In genomic region chr6:42493914-42494539, GRCh38 we compare ENCODE assay signal across 15 cellular contexts. TPM values are rescaled to one million over a fixed set of nuclear protein-coding genes. Genes with fewer than 3 reads are reported as not detected.
DNase-seq lines count a peak whose midpoint lies in the region; ATAC-seq and TF ChIP-seq lines count a peak whose summit lies in the region.
"Had no signal": no experiment of that assay in that cellular context is flagged by ENCODE, and none has a peak within 500 bp of the region (broad histone marks: within the 10 kb centered on the region; RNA-seq: fewer than 3 reads in every experiment).

No MANE protein-coding gene starts in this region.

- H2AK5ac ChIP-seq in neuronal stem cell (ENCODE audit: low read depth, low read length): no peak overlapping the region

- H3K18ac ChIP-seq in neuronal stem cell (ENCODE audit: low read length): no peak overlapping the region

- H3K4me1 ChIP-seq in HCT116 (ENCODE audit: control insufficient read depth in 1 of 2, insufficient read depth in 2 of 2, low read length in 2 of 2): no peaks in the 10 kb centered on the region
- no peaks in the 10 kb centered on the region for H3K4me1 ChIP-seq in neuronal stem cell (ENCODE audit: control insufficient read depth in 2 of 2, insufficient read depth in 1 of 2, low read depth in 1 of 2, low read length in 2 of 2)
- H3K4me1 ChIP-seq: BLaER1, Caco-2, HAP-1 had no signal

- POLR2A ChIA-PET in HCT116 (lab: Charles Lee): interaction anchor here (2.0 kb wide), 1 partner anchor 11 kb away, joined by 6 read pairs; no protein-coding TSS in a partner anchor

- no peak for TF ChIP-seq POLR2A in HCT116 (IDR thresholded peaks at IDR 0.05; ENCODE audit: borderline replicate concordance, extremely low read depth, insufficient read depth, insufficient read length)

- no peaks in the 10 kb centered on the region for H3K79me1 ChIP-seq in neuronal stem cell (ENCODE audit: low read depth, low read length)

- intact Hi-C loops in HCT116 (cut with micrococcal nuclease): no loop called here

- no peak overlapping the region for H2BK12ac ChIP-seq in neuronal stem cell (ENCODE audit: low read length)

- H3K4ac ChIP-seq in neuronal stem cell (ENCODE audit: low read length): no peak overlapping the region

- H4K20me1 ChIP-seq in HCT116 (ENCODE audit: insufficient read depth): no peaks in the 10 kb centered on the region
- H4K20me1 ChIP-seq: BLaER1 had no signal

- no peak for ATAC-seq in HCT116
- ATAC-seq in GM19452 (IDR thresholded peaks at IDR 0.05; ENCODE audit: unreplicated experiment): no peak
- ATAC-seq: CD8-positive, alpha-beta T cell had no signal

- no peak overlapping the region for H3K14ac ChIP-seq in neuronal stem cell (ENCODE audit: low read length)

- H3K23ac ChIP-seq in neuronal stem cell (ENCODE audit: low read depth, low read length, poor library complexity): no peak overlapping the region

- no peaks in the 10 kb centered on the region for H3K9me2 ChIP-seq in HCT116 (ENCODE audit: insufficient read depth)

- no peaks in the 10 kb centered on the region for H3K79me2 ChIP-seq in HCT116 (ENCODE audit: insufficient read depth, low read length)

- TF ChIP-seq RAD21 in HCT116 (IDR thresholded peaks at IDR 0.05; ENCODE audit: low read depth): no peak

- CTCF ChIA-PET in HCT116 (lab: Charles Lee): interaction anchor here (1.5 kb wide), 1 partner anchor 54 kb away, joined by 3 read pairs; no protein-coding TSS in a partner anchor

- no peak for TF ChIP-seq CTCF in HCT116 (IDR thresholded peaks at IDR 0.05 in 2 of 3, conservative IDR thresholded peaks at IDR 0.05 in 1 of 3; ENCODE audit: borderline replicate concordance in 1 of 3, insufficient read depth in 1 of 3, low read depth in 2 of 3, low read length in 2 of 3)

- no peak overlapping the region for H3K9ac ChIP-seq in HCT116 (ENCODE audit: low read length)
- no peak overlapping the region for H3K9ac ChIP-seq in neuronal stem cell (ENCODE audit: low read depth, low read length, poor library complexity)
- H3K9ac ChIP-seq: BLaER1 had no signal

- no CpG with 5 or more reads among the region's 14 CpGs for WGBS in neuronal stem cell (ENCODE audit: extremely low coverage in 2 of 2, insufficient read length in 2 of 2, insufficient replicate concordance in 1 of 2), 2 donors

- no peak overlapping the region for H2BK15ac ChIP-seq in neuronal stem cell (ENCODE audit: low read length)

- DNase-seq in HCT116 (ENCODE audit: low read depth, low spot score) (no peak), RKO (ENCODE audit: low spot score) (peak; percentile 30), neuronal stem cell (ENCODE audit: low spot score) (no peak), glomerular visceral epithelial cell (ENCODE audit: extremely low spot score) (no peak), NCI-H2171 treated with DMSO at 0.1 percent for 48 hours (lab: John Stamatoyannopoulos, UW) (no peak)
- DNase-seq: Caco-2; CD4-positive, CD25-positive, alpha-beta regulatory T cell; CD8-positive, alpha-beta T cell; DMS153; DND-41; GOT3 had no signal

- H4K91ac ChIP-seq in neuronal stem cell (ENCODE audit: low read depth, low read length, poor library complexity): no peak overlapping the region

- H2BK120ac ChIP-seq in neuronal stem cell (ENCODE audit: low read depth, low read length): no peak overlapping the region

- H2BK5ac ChIP-seq in neuronal stem cell (ENCODE audit: low read length): no peak overlapping the region

- no TSS peak for BruUV-seq in HCT116 (replicated peaks; lab: Mats Ljungman, UMichigan)

- H3K4me2 ChIP-seq in HCT116 (ENCODE audit: low read length) (no peak overlapping the region), neuronal stem cell (ENCODE audit: insufficient read depth, low read length, poor library complexity, severe bottlenecking) (no peak overlapping the region)
- H3K4me2 ChIP-seq: BLaER1 had no signal

- H2AFZ ChIP-seq in HCT116 (ENCODE audit: low read depth, low read length, poor library complexity, severe bottlenecking) (peak overlapping the region; percentile 38), neuronal stem cell (ENCODE audit: low read length) (peak overlapping the region; percentile 9)

- no peak overlapping the region for H4K8ac ChIP-seq in neuronal stem cell (ENCODE audit: low read depth, low read length)

- H3K9me3 ChIP-seq in HCT116 (ENCODE audit: control insufficient read depth in 1 of 2, insufficient read depth in 1 of 2, low read depth in 1 of 2, low read length in 2 of 2) (no peaks in the 10 kb centered on the region), neuronal stem cell (replicated peaks in 1 of 2; ENCODE audit: control insufficient read depth in 2 of 2, insufficient read depth in 1 of 2, low read depth in 1 of 2, low read length in 2 of 2) (peaks cover 0 to 5% of the 10 kb centered on the region in 2 donors)
- H3K9me3 ChIP-seq: BLaER1, Caco-2 had no signal

- H3K4me3 ChIP-seq in HCT116 (replicated peaks in 1 of 2; ENCODE audit: low read depth in 1 of 2, low read length in 2 of 2) (no peak overlapping the region), neuronal stem cell (ENCODE audit: low read length in 2 of 2) (no peak overlapping the region)
- H3K4me3 ChIP-seq: BLaER1, HAP-1 had no signal

- H3K36me3 ChIP-seq in HCT116 (ENCODE audit: control insufficient read depth in 1 of 2, insufficient read depth in 2 of 2, low read length in 2 of 2) (no peaks in the 10 kb centered on the region), neuronal stem cell (replicated peaks in 1 of 2; ENCODE audit: control insufficient read depth in 2 of 2, insufficient read depth in 2 of 2, low read length in 2 of 2) (no peaks in the 10 kb centered on the region)
- H3K36me3 ChIP-seq: BLaER1, HAP-1 had no signal

- H3K27me3 ChIP-seq in HCT116 (ENCODE audit: insufficient read depth, low read length) (no peaks in the 10 kb centered on the region), neuronal stem cell (ENCODE audit: control insufficient read depth in 3 of 3, insufficient read depth in 3 of 3, low read depth in 1 of 3, low read length in 3 of 3) (no peaks in the 10 kb centered on the region)
- H3K27me3 ChIP-seq: BLaER1 had no signal

- RAD21 ChIA-PET in HCT116 (lab: Charles Lee; ENCODE audit: low non-redundant PET in 1 of 2, low total read pairs in 2 of 2, uncharacterized antibody in 2 of 2, unreplicated experiment in 2 of 2): no interaction called here

- H3K27ac ChIP-seq in HCT116 (ENCODE audit: low read depth, low read length) (no peak overlapping the region), neuronal stem cell (replicated peaks; ENCODE audit: low read length) (no peak overlapping the region)
- H3K27ac ChIP-seq: BLaER1, C4-2B had no signal

TF ChIP-seq in HCT116, 20 proteins besides CTCF, POLR2A, EP300 and RAD21 (continues in another document):
- TF ChIP-seq CBX3 (IDR thresholded peaks at IDR 0.05; ENCODE audit: low read depth) (no peak), YY1 (IDR thresholded peaks at IDR 0.05; ENCODE audit: extremely low read depth, insufficient replicate concordance, low read depth, low read length) (no peak), JUND (IDR thresholded peaks at IDR 0.05) (no peak), EZH2 (IDR thresholded peaks at IDR 0.05) (no peak), ZBTB33 (IDR thresholded peaks at IDR 0.05; ENCODE audit: extremely low read depth, insufficient replicate concordance, low read length) (no peak), SRF (IDR thresholded peaks at IDR 0.05; ENCODE audit: low read depth) (no peak), CEBPB (IDR thresholded peaks at IDR 0.05; ENCODE audit: low read depth) (no peak), POLR2AphosphoS5 (IDR thresholded peaks at IDR 0.05; ENCODE audit: low read depth, low read length) (no peak), REST (IDR thresholded peaks at IDR 0.05; ENCODE audit: low read depth) (no peak), FOSL1 (IDR thresholded peaks at IDR 0.05; ENCODE audit: low read depth) (no peak), EZH2phosphoT487 (IDR thresholded peaks at IDR 0.05; ENCODE audit: borderline replicate concordance) (no peak), EGR1 (IDR thresholded peaks at IDR 0.05; ENCODE audit: low read depth) (no peak)

RNA-seq across cellular contexts. Expression of gene TRERF1, which starts 42.3 kb away (rescaled TPM):
- total RNA-seq in HCT116 (2021; ENCODE audit: unreplicated experiment): 12.4 TPM
- 5.7 and 7.1 TPM in 2 replicates for polyA plus RNA-seq in HCT116 (2012)
- 13.6 TPM for polyA plus RNA-seq in neuronal stem cell (2013, experiment 1 of 2)
- polyA plus RNA-seq in neuronal stem cell (2013, experiment 2 of 2): 14.1 TPM
